ENCODE assay signal across 21 cellular contexts in genomic region chr7:37730489-37730888, GRCh38. TPM values are rescaled to one million over a fixed set of nuclear protein-coding genes. Genes with fewer than 3 reads are reported as not detected.
DNase-seq lines count a peak whose midpoint lies in the region; ATAC-seq, FAIRE-seq and TF ChIP-seq lines count a peak whose summit lies in the region.
"Had no signal": no experiment of that assay in that cellular context is flagged by ENCODE, and none has a peak within 500 bp of the region (broad histone marks: within the 10 kb centered on the region; RNA-seq: fewer than 3 reads in every experiment).

No MANE protein-coding gene starts in this region.

- TF ChIP-seq RAD21 in A549 (conservative IDR thresholded peaks at IDR 0.05 in 1 of 2, IDR thresholded peaks at IDR 0.05 in 1 of 2): no peak

- 0 out of 3 replicates have a peak, but pooled peaks cover 9% of the 10 kb centered on the region for H3K9me3 ChIP-seq in A549
- no peaks in the 10 kb centered on the region for H3K9me3 ChIP-seq in thoracic aorta
- no peaks in the 10 kb centered on the region for H3K9me3 ChIP-seq in Peyer's patch

- peak overlapping the region; percentile 4; the same call in 1 of the 3 replicates for H3K4me2 ChIP-seq in A549
- H3K4me2 ChIP-seq: SK-N-SH had no signal

- H3K27me3 Mint-ChIP-seq in immature natural killer cell (ENCODE audit: low read depth in 3 of 3): peaks cover 0 to 4% (median 0%) of the 10 kb centered on the region in 3 donors
- no peaks in the 10 kb centered on the region for H3K27me3 Mint-ChIP-seq in nephron progenitor cell (ENCODE audit: low read depth, poor library complexity)

- H3K4me1 Mint-ChIP-seq in immature natural killer cell (peaks cover 66 to 73% of the 10 kb centered on the region in 2 donors), nephron progenitor cell (peaks cover 7% of the 10 kb centered on the region)

- WGBS in A549 (ENCODE audit: missing lambda C conversion rate): 22% methylated on average over 4 of the region's 4 CpGs

- no peak for TF ChIP-seq POLR2A in A549 (IDR thresholded peaks at IDR 0.05; ENCODE audit: low read length)
- no peak for TF ChIP-seq POLR2A in GM12891 (IDR thresholded peaks at IDR 0.05; ENCODE audit: low read depth, low read length)
- no peak for TF ChIP-seq POLR2A in Peyer's patch (IDR thresholded peaks at IDR 0.05)

- H3K27ac Mint-ChIP-seq in immature natural killer cell (peak overlapping the region in 4 of 6 donors; percentile 25 to 88 (median 78)), nephron progenitor cell (no peak overlapping the region)

- no peak for FAIRE-seq in A549 (lab: Jason Lieb, UNC)
- peak; percentile 40 for FAIRE-seq in GM12891 (lab: Jason Lieb, UNC)
- FAIRE-seq: H1, K562, RCC 7860 had no signal

- peaks cover 7 to 18% (median 8%) of the 10 kb centered on the region in 3 donors for H3K36me3 Mint-ChIP-seq in immature natural killer cell
- H3K36me3 Mint-ChIP-seq in nephron progenitor cell (ENCODE audit: low read depth): no peaks in the 10 kb centered on the region

- H3K9me3 Mint-ChIP-seq in immature natural killer cell (no peaks in the 10 kb centered on the region), nephron progenitor cell (no peaks in the 10 kb centered on the region)
- H3K9me3 Mint-ChIP-seq: CD14-positive monocyte had no signal

- H3K27ac ChIP-seq in A549: peak overlapping the region; percentile 4 to 71; a peak in 4 of 6 replicates
- peak overlapping the region; percentile 52 to 70 for H3K27ac ChIP-seq in thoracic aorta
- H3K27ac ChIP-seq in Peyer's patch: no peak overlapping the region

- TF ChIP-seq CTCF in A549 (IDR thresholded peaks at IDR 0.05): no peak
- TF ChIP-seq CTCF in thoracic aorta (IDR thresholded peaks at IDR 0.05): no peak
- TF ChIP-seq CTCF in nephron progenitor cell (IDR thresholded peaks at IDR 0.05): no peak
- TF ChIP-seq CTCF in Peyer's patch (IDR thresholded peaks at IDR 0.05): no peak

- H3K4me3 Mint-ChIP-seq in immature natural killer cell (no peak overlapping the region), nephron progenitor cell (no peak overlapping the region)
- H3K4me3 Mint-ChIP-seq: CD14-positive monocyte had no signal

- DNase-seq in A549 (ENCODE audit: low read depth in 1 of 2, low spot score in 1 of 2): no peak
- no peak for DNase-seq in GM12891 (ENCODE audit: insufficient read length, low spot score)
- DNase-seq in immature natural killer cell: no peak
- DNase-seq in thoracic aorta (ENCODE audit: low spot score): no peak
- no peak for DNase-seq in nephron progenitor cell
- DNase-seq in Peyer's patch: no peak
- no peak for DNase-seq in stimulated activated CD4-positive, alpha-beta T cell treated with anti-CD3 and anti-CD28 coated beads, Interleukin-1b, Interleukin-23, amount 100 ng/mL, for 48 hours
- DNase-seq: DMS79 treated with DMSO at 0.1 percent for 48 hours; NCI-H1417; NCI-H187 treated with DMSO at 0.1 percent for 48 hours; NCI-H2171; NCI-H446 treated with DMSO at 0.1 percent for 48 hours; NCI-H748 treated with DMSO at 0.1 percent for 48 hours; NK-92 treated with Interleukin-12 subunit alpha and Interleukin-12 subunit beta, amount 100 ng/mL, for 24 hours; SHP77 treated with DMSO at 0.1 percent for 48 hours; SK-N-SH had no signal

- H3K27me3 ChIP-seq in thoracic aorta (replicated peaks; ENCODE audit: insufficient read depth): no peaks in the 10 kb centered on the region
- H3K27me3 ChIP-seq in Peyer's patch: no peaks in the 10 kb centered on the region

- POLR2A ChIA-PET in A549 (lab: Yijun Ruan, JAX): no interaction called here

- ATAC-seq in A549: no peak
- no peak for ATAC-seq in thoracic aorta (ENCODE audit: insufficient number of reproducible peaks, low FRiP score, low read depth)
- ATAC-seq: K562 had no signal

- no peak overlapping the region for H3K4me3 ChIP-seq in A549
- H3K4me3 ChIP-seq in thoracic aorta: no peak overlapping the region
- H3K4me3 ChIP-seq in Peyer's patch: no peak overlapping the region
- H3K4me3 ChIP-seq: K562 had no signal

- TF ChIP-seq EP300 in A549 (IDR thresholded peaks at IDR 0.05): no peak

- H3K36me3 ChIP-seq in thoracic aorta (no peaks in the 10 kb centered on the region), Peyer's patch (no peaks in the 10 kb centered on the region)

- CTCF ChIA-PET in A549 (lab: Yijun Ruan, JAX): no interaction called here

- H3K4me1 ChIP-seq in A549 (peaks cover 33% of the 10 kb centered on the region), thoracic aorta (ENCODE audit: control insufficient read depth in 1 of 2, low read depth in 2 of 2) (peaks cover 29 to 31% of the 10 kb centered on the region in 2 donors), Peyer's patch (no peaks in the 10 kb centered on the region)

TF ChIP-seq in A549, 52 proteins besides CTCF, POLR2A, EP300 and RAD21:
- TF ChIP-seq CBX2 (IDR thresholded peaks at IDR 0.05; ENCODE audit: borderline replicate concordance, low read depth): no peak
- TF ChIP-seq HOXB13 (CRISPR knock-in tag; IDR thresholded peaks at IDR 0.05; ENCODE audit: low read depth): no peak
- no peak for TF ChIP-seq NR3C1 (IDR thresholded peaks at IDR 0.05)

TF ChIP-seq in GM12891, 5 proteins besides CTCF, POLR2A, EP300 and RAD21:
- no peak for TF ChIP-seq POU2F2 (IDR thresholded peaks at IDR 0.05; ENCODE audit: low read depth, low read length)
- TF ChIP-seq TAF1 (IDR thresholded peaks at IDR 0.05; ENCODE audit: low read depth, low read length): no peak
- no peak for TF ChIP-seq SPI1 (IDR thresholded peaks at IDR 0.05; ENCODE audit: low read depth, low read length)
- TF ChIP-seq PAX5 (IDR thresholded peaks at IDR 0.05; ENCODE audit: insufficient read depth, low read length, severe bottlenecking): no peak
- no peak for TF ChIP-seq POLR2AphosphoS5 (IDR thresholded peaks at IDR 0.05; ENCODE audit: low read depth, low read length)

RNA-seq across cellular contexts. Expression of gene GPR141, which starts 46.9 kb away (rescaled TPM):
- polyA plus RNA-seq in A549 (2011; rRNA removed) (0.49 and 0.61 TPM in 2 replicates), A549 (2017; fragmentation: RNase III; extraction: RNeasy Plus Mini Kit Qiagen cat#74134 plus additional on column Dnase treatment) (0.11 to 0.12 TPM in 2 of 3 replicates, not detected in the other), immature natural killer cell (10 to 100 TPM in 2 of 3 donors, 1 to 10 TPM in 1; 9.4 to 24.8 (median 24.3) TPM)
- 0.12 TPM in 1 of 2 replicates, not detected in the other for polyA plus RNA-seq in A549 (2012; cell fraction: cytosol; rRNA removed)
- not detected in 2 replicates for polyA plus RNA-seq in A549 (2012; cell fraction: nucleus; rRNA removed)
- 0.62 TPM in 1 of 2 replicates, not detected in the other for polyA minus RNA-seq in A549 (2011; rRNA and poly(A)+ RNA removed)
- polyA plus RNA-seq in GM12891 (2012; ENCODE audit: low read depth, missing spikeins): 3.9 TPM
- total RNA-seq in thoracic aorta (1 to 10 TPM in 1 of 2 donors, not detected in 1; 2.0 TPM), Peyer's patch (not detected)
- total RNA-seq: K562 had no signal
- polyA plus RNA-seq: AG04450, K562, SK-N-SH had no signal

Comparison
In these comparisons a context has a peak if more than half of its experiments do, and no peak if none do; other contexts are left out.
1. H3K27ac ChIP-seq: peak in A549 (2 of 2) and thoracic aorta (2 of 2); none in Peyer's patch (0 of 4).